In the genomic region with DNA sequence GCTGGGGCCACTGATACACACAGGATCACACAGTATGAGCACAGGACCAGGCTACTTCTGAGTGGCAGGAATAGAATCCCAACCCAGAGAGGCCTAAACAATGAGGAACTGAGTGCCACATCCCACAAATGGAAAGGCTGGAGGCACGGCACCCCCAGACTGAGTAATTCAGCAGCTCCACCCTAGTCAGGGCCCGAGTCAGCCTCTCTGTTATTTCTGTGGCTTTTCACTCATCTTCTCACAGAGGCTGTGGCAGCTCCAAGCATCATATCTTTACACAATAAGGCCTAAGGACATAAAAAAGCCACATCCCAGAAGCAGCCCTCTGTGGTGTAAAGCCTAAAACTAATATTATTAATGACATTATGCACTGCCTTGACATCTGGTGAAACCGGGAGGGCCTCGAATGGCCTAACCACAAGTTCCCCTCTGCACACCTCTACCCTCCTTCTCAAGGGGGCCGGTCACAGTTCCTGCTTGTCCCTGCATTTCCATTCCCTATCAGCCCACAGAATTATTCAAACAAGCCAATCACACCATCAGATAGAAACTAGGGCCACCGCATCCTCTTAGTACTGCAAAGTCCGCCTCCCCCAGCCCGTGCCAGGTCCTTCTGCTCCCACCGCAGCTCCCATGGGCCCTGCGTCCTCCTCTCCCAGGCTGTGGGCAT, we compare ENCODE assay signal across 11 cellular contexts. TPM values are rescaled to one million over a fixed set of nuclear protein-coding genes. Genes with fewer than 3 reads are reported as not detected.
DNase-seq lines count a peak whose midpoint lies in the region; ATAC-seq, FAIRE-seq and TF ChIP-seq lines count a peak whose summit lies in the region.
"Had no signal": no experiment of that assay in that cellular context is flagged by ENCODE, and none has a peak within 500 bp of the region (broad histone marks: within the 10 kb centered on the region; RNA-seq: fewer than 3 reads in every experiment).

No MANE protein-coding gene starts in this region.

- no peak overlapping the region for H3K27ac ChIP-seq in left ventricle myocardium inferior (replicated peaks)

- H3K4me3 ChIP-seq in GM12865 (ENCODE audit: low read depth, low read length) (no peak overlapping the region), left ventricle myocardium inferior (no peak overlapping the region)
- H3K4me3 ChIP-seq: mucosa of descending colon had no signal

- no peaks in the 10 kb centered on the region for H3K9me3 Mint-ChIP-seq in chondrocyte (ENCODE audit: low read depth)
- no peaks in the 10 kb centered on the region for H3K9me3 Mint-ChIP-seq in activated CD4-positive, alpha-beta memory T cell treated with anti-CD3 and anti-CD28 coated beads, Interleukin-2, amount 10 ng/mL, durations not matched to agents 7 days and 5 days

- FAIRE-seq in RCC 7860 (lab: Jason Lieb, UNC) = no peak

- POLR2A ChIA-PET in activated CD4-positive, alpha-beta memory T cell treated with anti-CD3 and anti-CD28 coated beads, Interleukin-2, amount 10 ng/mL, durations not matched to agents 7 days and 5 days (lab: Charles Lee) = interaction anchor here (0.6 to 2.4 kb wide), 2 partner anchors 9 to 50 kb away, joined by 3 to 8 read pairs; no protein-coding TSS in a partner anchor

- H3K36me3 ChIP-seq in left ventricle myocardium inferior = no peaks in the 10 kb centered on the region

- no peak for TF ChIP-seq CTCF in GM12865 (IDR thresholded peaks at IDR 0.05; ENCODE audit: insufficient read depth, low read depth, low read length, missing control alignments)
- TF ChIP-seq CTCF in chondrocyte (IDR thresholded peaks at IDR 0.05) = no peak
- no peak for TF ChIP-seq CTCF in left ventricle myocardium inferior (IDR thresholded peaks at IDR 0.05; ENCODE audit: borderline replicate concordance)

- H3K27ac Mint-ChIP-seq in chondrocyte (ENCODE audit: unreplicated experiment) = no peak overlapping the region
- H3K27ac Mint-ChIP-seq in activated CD4-positive, alpha-beta memory T cell treated with anti-CD3 and anti-CD28 coated beads, Interleukin-2, amount 10 ng/mL, durations not matched to agents 7 days and 5 days = no peak overlapping the region
- H3K27ac Mint-ChIP-seq: activated naive CD8-positive, alpha-beta T cell had no signal

- peaks cover 15% of the 10 kb centered on the region for H3K27me3 Mint-ChIP-seq in chondrocyte (ENCODE audit: low read depth)
- peaks cover 1% of the 10 kb centered on the region for H3K27me3 Mint-ChIP-seq in activated CD4-positive, alpha-beta memory T cell treated with anti-CD3 and anti-CD28 coated beads, Interleukin-2, amount 10 ng/mL, durations not matched to agents 7 days and 5 days
- H3K27me3 Mint-ChIP-seq: activated naive CD8-positive, alpha-beta T cell had no signal

- H3K4me3 Mint-ChIP-seq in chondrocyte (ENCODE audit: unreplicated experiment) = no peak overlapping the region
- H3K4me3 Mint-ChIP-seq in activated CD4-positive, alpha-beta memory T cell treated with anti-CD3 and anti-CD28 coated beads, Interleukin-2, amount 10 ng/mL, durations not matched to agents 7 days and 5 days = no peak overlapping the region
- H3K4me3 Mint-ChIP-seq: activated naive CD8-positive, alpha-beta T cell had no signal

- intact Hi-C loops in left ventricle myocardium inferior (cut with micrococcal nuclease) = no loop called here

- H3K9me3 ChIP-seq in left ventricle myocardium inferior (replicated peaks) = no peaks in the 10 kb centered on the region
- H3K9me3 ChIP-seq: mucosa of descending colon had no signal

- no peaks in the 10 kb centered on the region for H3K4me1 Mint-ChIP-seq in chondrocyte (ENCODE audit: low read depth)
- H3K4me1 Mint-ChIP-seq in activated CD4-positive, alpha-beta memory T cell treated with anti-CD3 and anti-CD28 coated beads, Interleukin-2, amount 10 ng/mL, durations not matched to agents 7 days and 5 days = peaks cover 11% of the 10 kb centered on the region

- peaks cover 3% of the 10 kb centered on the region for H3K4me1 ChIP-seq in left ventricle myocardium inferior

- CTCF ChIA-PET in activated CD4-positive, alpha-beta memory T cell treated with anti-CD3 and anti-CD28 coated beads, Interleukin-2, amount 10 ng/mL, durations not matched to agents 7 days and 5 days (lab: Charles Lee) = interaction anchor here (0.7 to 3.0 kb wide), 4 partner anchors 10 to 103 kb away, joined by 3 to 10 read pairs (median 4); no protein-coding TSS in a partner anchor

- peak; percentile 77 for ATAC-seq in GM19452 (IDR thresholded peaks at IDR 0.05; ENCODE audit: unreplicated experiment)
- ATAC-seq in HG03095 (IDR thresholded peaks at IDR 0.05; ENCODE audit: unreplicated experiment) = peak; percentile 84
- ATAC-seq: mucosa of descending colon had no signal

- H3K36me3 Mint-ChIP-seq in chondrocyte (ENCODE audit: low read depth) = no peaks in the 10 kb centered on the region
- no peaks in the 10 kb centered on the region for H3K36me3 Mint-ChIP-seq in activated CD4-positive, alpha-beta memory T cell treated with anti-CD3 and anti-CD28 coated beads, Interleukin-2, amount 10 ng/mL, durations not matched to agents 7 days and 5 days (ENCODE audit: low read depth)
- H3K36me3 Mint-ChIP-seq: activated naive CD8-positive, alpha-beta T cell had no signal

- DNase-seq in GM12865 (ENCODE audit: low read depth) (peak; percentile 65), chondrocyte (ENCODE audit: low spot score) (peak; percentile 59), left ventricle myocardium inferior (no peak), RCC 7860 (ENCODE audit: low spot score) (no peak), SHP77 (lab: John Stamatoyannopoulos, UW) (no peak)
- no peak for DNase-seq in activated CD4-positive, alpha-beta memory T cell treated with anti-CD3 and anti-CD28 coated beads, Interleukin-2, amount 10 ng/mL, durations not matched to agents 7 days and 5 days

- peaks cover 9% of the 10 kb centered on the region for H3K27me3 ChIP-seq in left ventricle myocardium inferior (ENCODE audit: low read depth)

RNA-seq across cellular contexts. Expression of a gene that starts 12.5 kb away (rescaled TPM):
- total RNA-seq in chondrocyte (not detected in 3 replicates), left ventricle myocardium inferior (4.4 TPM)
- 100 to 1,000 TPM; 202 to 210 TPM for total RNA-seq in activated CD4-positive, alpha-beta memory T cell treated with anti-CD3 and anti-CD28 coated beads, Interleukin-2, amount 10 ng/mL, durations not matched to agents 7 days and 5 days
- total RNA-seq: SK-MEL-5 had no signal

Comparison
In these comparisons a context has a peak if more than half of its experiments do, and no peak if none do; other contexts are left out.
1. DNase-seq: peak in GM12865 (single experiment) and chondrocyte (single experiment); none in left ventricle myocardium inferior (single experiment), RCC 7860 (single experiment), activated CD4-positive, alpha-beta memory T cell treated with anti-CD3 and anti-CD28 coated beads, Interleukin-2, amount 10 ng/mL, durations not matched to agents 7 days and 5 days (single experiment) and SHP77 (0 of 2).
2. RNA of a gene that starts 12.5 kb away (total RNA-seq): 202 to 210 TPM in activated CD4-positive, alpha-beta memory T cell treated with anti-CD3 and anti-CD28 coated beads, Interleukin-2, amount 10 ng/mL, durations not matched to agents 7 days and 5 days; 4.4 TPM in left ventricle myocardium inferior (single experiment) and not detected in chondrocyte; every median in the first group is over 10 times any median in the second.